In genomic region chr1:211323156-211324063, GRCh38 we compare ENCODE assay signal across 8 cellular contexts. TPM values are rescaled to one million over a fixed set of nuclear protein-coding genes. Genes with fewer than 3 reads are reported as not detected.
DNase-seq lines count a peak whose midpoint lies in the region; ATAC-seq and TF ChIP-seq lines count a peak whose summit lies in the region.

No MANE protein-coding gene starts in this region.

- no peak overlapping the region for H3K27ac Mint-ChIP-seq in CD8-positive, alpha-beta T cell
- no peak overlapping the region for H3K27ac Mint-ChIP-seq in effector memory CD8-positive, alpha-beta T cell
- peak overlapping the region in 2 of 6 donors; percentile 9 to 41 for H3K27ac Mint-ChIP-seq in naive B cell

- POLR2A ChIA-PET in CD8-positive, alpha-beta T cell (lab: Charles Lee) = interaction anchor here (0.6 to 1.6 kb wide), 5 partner anchors 14 to 189 kb away, joined by 3 to 4 read pairs (median 3); partner anchors contain the start of genes KCNH1 and RCOR3

- no peak for TF ChIP-seq POLR2A in thyroid gland (IDR thresholded peaks at IDR 0.05)

- peaks cover 10% of the 10 kb centered on the region for H3K4me1 ChIP-seq in CD8-positive, alpha-beta T cell (ENCODE audit: insufficient read depth, low read length)
- H3K4me1 ChIP-seq in thyroid gland = no peaks in the 10 kb centered on the region

- no peaks in the 10 kb centered on the region for H3K9me3 Mint-ChIP-seq in CD8-positive, alpha-beta T cell
- H3K9me3 Mint-ChIP-seq in effector memory CD8-positive, alpha-beta T cell = no peaks in the 10 kb centered on the region
- H3K9me3 Mint-ChIP-seq in naive B cell = no peaks in the 10 kb centered on the region

- TF ChIP-seq CTCF in CD8-positive, alpha-beta T cell (IDR thresholded peaks at IDR 0.05) = peak; percentile 81
- TF ChIP-seq CTCF in thyroid gland (IDR thresholded peaks at IDR 0.05) = peak; percentile 31 to 79 (median 64)

- no peaks in the 10 kb centered on the region for H3K27me3 Mint-ChIP-seq in CD8-positive, alpha-beta T cell (ENCODE audit: low read depth)
- no peaks in the 10 kb centered on the region for H3K27me3 Mint-ChIP-seq in effector memory CD8-positive, alpha-beta T cell
- no peaks in the 10 kb centered on the region for H3K27me3 Mint-ChIP-seq in naive B cell

- no peaks in the 10 kb centered on the region for H3K9me3 ChIP-seq in CD8-positive, alpha-beta T cell (ENCODE audit: low read length)
- no peaks in the 10 kb centered on the region for H3K9me3 ChIP-seq in thyroid gland

- 24 to 28% methylated on average over 9 of the region's 9 CpGs for WGBS in thyroid gland, 2 donors

- H3K4me1 Mint-ChIP-seq in CD8-positive, alpha-beta T cell (ENCODE audit: low read depth) = peaks cover 29% of the 10 kb centered on the region
- H3K4me1 Mint-ChIP-seq in effector memory CD8-positive, alpha-beta T cell (ENCODE audit: low read depth in 2 of 2) = peaks cover 26 to 27% of the 10 kb centered on the region in 2 donors
- H3K4me1 Mint-ChIP-seq in naive B cell = peaks cover 27 to 39% (median 38%) of the 10 kb centered on the region in 3 donors

- H3K36me3 ChIP-seq in CD8-positive, alpha-beta T cell (ENCODE audit: insufficient read depth, low read length) = no peaks in the 10 kb centered on the region
- H3K36me3 ChIP-seq in thyroid gland = no peaks in the 10 kb centered on the region

- no peak overlapping the region for H3K4me3 ChIP-seq in CD8-positive, alpha-beta T cell (ENCODE audit: low read depth, low read length)
- no peak overlapping the region for H3K4me3 ChIP-seq in thyroid gland (replicated peaks in 1 of 3)

- H3K4me3 Mint-ChIP-seq in CD8-positive, alpha-beta T cell = no peak overlapping the region
- H3K4me3 Mint-ChIP-seq in effector memory CD8-positive, alpha-beta T cell = no peak overlapping the region
- H3K4me3 Mint-ChIP-seq in naive B cell = peak overlapping the region in 1 of 8 donors; percentile 99

- H3K27ac ChIP-seq in CD8-positive, alpha-beta T cell (ENCODE audit: low read depth, low read length) = no peak overlapping the region
- no peak overlapping the region for H3K27ac ChIP-seq in thyroid gland

- intact Hi-C loops in CD8-positive, alpha-beta T cell (cut with DNase I, micrococcal nuclease) = loop anchor here (1.0 to 5.0 kb wide), 9 partner anchors 30 to 334 kb away; no protein-coding TSS in a partner anchor
- intact Hi-C loops in thyroid gland (cut with DNase I) = loop anchor here (5.0 to 10.0 kb wide), 2 partner anchors 191 to 334 kb away; no protein-coding TSS in a partner anchor

- CTCF ChIA-PET in CD8-positive, alpha-beta T cell (lab: Charles Lee) = interaction anchor here (0.6 to 4.4 kb wide), 50 partner anchors 9 to 332 kb away, joined by 3 to 88 read pairs (median 4); partner anchors contain the start of gene RD3

- no peaks in the 10 kb centered on the region for H3K27me3 ChIP-seq in CD8-positive, alpha-beta T cell (ENCODE audit: insufficient read depth, low read length)
- no peaks in the 10 kb centered on the region for H3K27me3 ChIP-seq in thyroid gland

- DNase-seq in CD8-positive, alpha-beta T cell = peak; percentile 41 to 80 (median 66)
- DNase-seq in NCI-H345 treated with DMSO at 0.1 percent for 48 hours (lab: John Stamatoyannopoulos, UW; ENCODE audit: unreplicated experiment) (peak; percentile 70), naive B cell (peak; percentile 65), thyroid gland (peak; percentile 46 to 51)
- peak; percentile 76 for DNase-seq in activated CD4-positive, alpha-beta T cell treated with anti-CD3 and anti-CD28 coated beads for 48 hours
- DNase-seq in effector memory CD8-positive, alpha-beta T cell = peak; percentile 62 to 68 (median 62)

- H3K36me3 Mint-ChIP-seq in CD8-positive, alpha-beta T cell = peaks cover 10% of the 10 kb centered on the region
- H3K36me3 Mint-ChIP-seq in effector memory CD8-positive, alpha-beta T cell (ENCODE audit: insufficient read depth) = peaks cover 16% of the 10 kb centered on the region
- no peaks in the 10 kb centered on the region for H3K36me3 Mint-ChIP-seq in naive B cell

- peak; percentile 69 for ATAC-seq in CD8-positive, alpha-beta T cell
- peak; percentile 50 for ATAC-seq in GM19043 (IDR thresholded peaks at IDR 0.05; ENCODE audit: low read depth, unreplicated experiment)
- ATAC-seq in HG03354 (IDR thresholded peaks at IDR 0.05; ENCODE audit: poor library complexity, severe bottlenecking, unreplicated experiment) = peak; percentile 61
- peak; percentile 70 for ATAC-seq in effector memory CD8-positive, alpha-beta T cell (replicated peaks)
- ATAC-seq in naive B cell (ENCODE audit: low read depth in 2 of 2) = peak; percentile 62 to 76

RNA-seq across cellular contexts. Expression of gene TRAF5, which starts 3.2 kb away (rescaled TPM):
- total RNA-seq in CD8-positive, alpha-beta T cell = 10 to 100 TPM; 20.5 to 24.0 TPM
- polyA plus RNA-seq in naive B cell (ENCODE audit: low read depth in 6 of 6) = 100 to 1,000 TPM in 1 of 6 donors, 10 to 100 TPM in 5; 41.1 to 105 (median 80.3) TPM
- 1 to 10 TPM; 3.1 to 5.9 (median 4.0) TPM for total RNA-seq in thyroid gland
